13 cellular contexts compared by ENCODE assay signal in genomic region chr9:137367506-137368430, GRCh38.
"Had no signal": no experiment of that assay in that cellular context is flagged by ENCODE, and none has a peak within 500 bp of the region (broad histone marks: within the 10 kb centered on the region; RNA-seq: fewer than 3 reads in every experiment).

No MANE protein-coding gene starts in this region.

- H3K27ac ChIP-seq: brain microvascular endothelial cell, foreskin keratinocyte, neural progenitor cell, right lobe of liver, upper lobe of left lung had no signal

- H3K36me3 Mint-ChIP-seq: activated naive CD4-positive, alpha-beta T cell treated with anti-CD3 and anti-CD28 coated beads, Interleukin-2, amount 50 U/mL, for 72 hours had no signal

- H3K27ac Mint-ChIP-seq: activated naive CD4-positive, alpha-beta T cell treated with anti-CD3 and anti-CD28 coated beads, Interleukin-2, amount 50 U/mL, for 72 hours; mesothelial cell of epicardium; neural progenitor cell; stimulated activated naive CD8-positive, alpha-beta T cell treated with anti-CD3 and anti-CD28 coated beads, Interleukin-15, Interleukin-2, amounts not matched to agents 100 ng/mL and 50 ng/mL, for 24 hours had no signal

- H3K4me1 ChIP-seq: foreskin keratinocyte, right lobe of liver, upper lobe of left lung had no signal

- H3K36me3 ChIP-seq: brain microvascular endothelial cell, neural progenitor cell, right lobe of liver had no signal

- H3K9me3 ChIP-seq: right lobe of liver, upper lobe of left lung had no signal

- H3K27me3 Mint-ChIP-seq: stimulated activated naive CD8-positive, alpha-beta T cell treated with anti-CD3 and anti-CD28 coated beads, Interleukin-15, Interleukin-2, amounts not matched to agents 100 ng/mL and 50 ng/mL, for 24 hours had no signal

- H3K4me2 ChIP-seq: neural progenitor cell had no signal

- H3K9ac ChIP-seq: neural progenitor cell had no signal

- H3K27me3 ChIP-seq: foreskin keratinocyte, neural progenitor cell, right lobe of liver, upper lobe of left lung had no signal

- H3K4me3 ChIP-seq: neural progenitor cell, right lobe of liver, upper lobe of left lung had no signal

- H2AFZ ChIP-seq: neural progenitor cell had no signal

- ATAC-seq: activated naive CD4-positive, alpha-beta T cell treated with anti-CD3 and anti-CD28 coated beads, Interleukin-2, amount 50 U/mL, for 72 hours; activated T-cell treated with anti-CD3 and anti-CD28 coated beads, Interleukin-2, amount 50 U/mL, for 4 hours; foreskin keratinocyte had no signal

- DNase-seq: activated CD4-positive, alpha-beta T cell treated with anti-CD3 and anti-CD28 coated beads, Interleukin-2, amount 50 U/mL, for 48 hours; activated CD4-positive, CD25-positive, alpha-beta regulatory T cell treated with anti-CD3 and anti-CD28 coated beads, Interleukin-2, amount 50 U/mL, for 72 hours; activated T-cell treated with anti-CD3 and anti-CD28 coated beads, Interleukin-2, amount 50 U/mL, for 4 hours; amygdala; brain microvascular endothelial cell; foreskin keratinocyte; stimulated activated CD4-positive, alpha-beta T cell treated with anti-CD3 and anti-CD28 coated beads, Interleukin-4, amount 100 ng/mL, for 24 hours had no signal

- H3K4me3 Mint-ChIP-seq: activated T-cell treated with anti-CD3 and anti-CD28 coated beads, Interleukin-2, amount 50 U/mL, for 4 hours; mesothelial cell of epicardium; neural progenitor cell; stimulated activated naive CD8-positive, alpha-beta T cell treated with anti-CD3 and anti-CD28 coated beads, Interleukin-15, Interleukin-2, amounts not matched to agents 100 ng/mL and 50 ng/mL, for 24 hours had no signal

- H3K9me3 Mint-ChIP-seq: activated naive CD4-positive, alpha-beta T cell treated with anti-CD3 and anti-CD28 coated beads, Interleukin-2, amount 50 U/mL, for 72 hours; activated T-cell treated with anti-CD3 and anti-CD28 coated beads, Interleukin-2, amount 50 U/mL, for 4 hours had no signal
